In the genomic region with DNA sequence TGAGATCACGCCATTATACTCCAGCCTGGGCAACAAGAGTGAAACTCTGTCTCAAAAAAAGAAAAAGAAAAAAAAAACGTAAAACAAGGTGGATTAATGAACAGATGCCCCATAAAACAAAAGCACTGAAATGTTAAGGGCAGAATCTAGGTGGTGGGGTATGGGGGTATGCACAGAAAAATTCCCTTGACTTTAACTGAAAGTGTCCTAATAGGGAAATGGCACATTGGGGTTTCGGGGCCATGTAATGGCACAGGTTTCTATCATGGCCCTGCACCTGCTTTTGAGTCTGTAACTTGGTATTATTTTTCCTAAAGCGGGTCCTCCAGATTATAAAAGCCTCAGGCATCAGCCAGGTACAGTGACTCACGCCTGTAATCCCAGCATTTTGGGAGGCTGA, we compare ENCODE assay signal across 16 cellular contexts. TPM values are rescaled to one million over a fixed set of nuclear protein-coding genes. Genes with fewer than 3 reads are reported as not detected.
DNase-seq lines count a peak whose midpoint lies in the region; ATAC-seq and TF ChIP-seq lines count a peak whose summit lies in the region.
"Had no signal": no experiment of that assay in that cellular context is flagged by ENCODE, and none has a peak within 500 bp of the region (broad histone marks: within the 10 kb centered on the region; RNA-seq: fewer than 3 reads in every experiment).

No MANE protein-coding gene starts in this region.

- CTCF ChIA-PET in activated naive CD4-positive, alpha-beta T cell treated with anti-CD3 and anti-CD28 coated beads for 36 hours (lab: Charles Lee) = no interaction called here
- CTCF ChIA-PET in WTC11 (lab: Charles Lee) (interaction anchor here (8.5 kb wide), 1 partner anchor 27 kb away, joined by 368 read pairs; no protein-coding TSS in a partner anchor), MCF 10A (lab: Yijun Ruan, JAX) (interaction anchor here (1.0 kb wide), 1 partner anchor 28 kb away, joined by 4 read pairs; no protein-coding TSS in a partner anchor)

- peak overlapping the region; percentile 50 for H3K27ac Mint-ChIP-seq in activated naive CD4-positive, alpha-beta T cell treated with anti-CD3 and anti-CD28 coated beads for 36 hours
- peak overlapping the region; percentile 57; the same call in 1 of the 2 replicates for H3K27ac Mint-ChIP-seq in WTC11
- H3K27ac Mint-ChIP-seq in endodermal cell = peak overlapping the region; percentile 38
- peak overlapping the region; percentile 89 for H3K27ac Mint-ChIP-seq in stimulated activated naive B cell treated with anti-CD40 and anti-IgM and Interleukin-4, amounts not matched to agents 10 μg/mL and 1 μg/mL and 100 μg/mL, for 72 hours
- H3K27ac Mint-ChIP-seq in natural killer cell = no peak overlapping the region
- no peak overlapping the region for H3K27ac Mint-ChIP-seq in MCF 10A (ENCODE audit: low read depth, unreplicated experiment)

- TF ChIP-seq CTCF in WTC11 (IDR thresholded peaks at IDR 0.05) (no peak), endodermal cell (conservative IDR thresholded peaks at IDR 0.05) (no peak), natural killer cell (IDR thresholded peaks at IDR 0.05) (no peak), upper lobe of left lung (IDR thresholded peaks at IDR 0.05) (no peak), MCF 10A (IDR thresholded peaks at IDR 0.05; ENCODE audit: unreplicated experiment) (no peak)

- BruUV-seq in MCF 10A (replicated peaks; lab: Mats Ljungman, UMichigan) = no TSS peak

- H3K4me1 Mint-ChIP-seq in activated naive CD4-positive, alpha-beta T cell treated with anti-CD3 and anti-CD28 coated beads for 36 hours (ENCODE audit: low read depth) = no peaks in the 10 kb centered on the region
- H3K4me1 Mint-ChIP-seq in WTC11 = peaks cover 11% of the 10 kb centered on the region
- no peaks in the 10 kb centered on the region for H3K4me1 Mint-ChIP-seq in endodermal cell
- H3K4me1 Mint-ChIP-seq in stimulated activated naive B cell treated with anti-CD40 and anti-IgM and Interleukin-4, amounts not matched to agents 10 μg/mL and 1 μg/mL and 100 μg/mL, for 72 hours = peaks cover 11 to 15% of the 10 kb centered on the region in 2 donors
- peaks cover 0 to 5% of the 10 kb centered on the region in 2 donors for H3K4me1 Mint-ChIP-seq in natural killer cell
- no peaks in the 10 kb centered on the region for H3K4me1 Mint-ChIP-seq in MCF 10A (ENCODE audit: insufficient read depth, unreplicated experiment)

- H3K4me3 ChIP-seq in endodermal cell (ENCODE audit: low read length) = no peak overlapping the region
- H3K4me3 ChIP-seq in upper lobe of left lung = no peak overlapping the region
- H3K4me3 ChIP-seq: BLaER1 treated with 17β-estradiol and CSF1 and Interleukin-3, amounts not matched to agents 10 nM and 100 nM; GM23248 had no signal

- no peak for DNase-seq in activated naive CD4-positive, alpha-beta T cell treated with anti-CD3 and anti-CD28 coated beads for 36 hours
- no peak for DNase-seq in activated naive CD4-positive, alpha-beta T cell treated with anti-CD3 and anti-CD28 coated beads, Interleukin-2, amount 50 U/mL, for 16 hours
- DNase-seq in WTC11 (ENCODE audit: low spot score) (no peak), endodermal cell (no peak), natural killer cell (no peak), upper lobe of left lung (no peak), MCF 10A (ENCODE audit: unreplicated experiment) (no peak)
- no peak for DNase-seq in stimulated activated naive B cell treated with anti-CD40 and anti-IgM and Interleukin-4, amounts not matched to agents 10 μg/mL and 1 μg/mL and 100 μg/mL, for 72 hours
- DNase-seq: 8988T; AML-193; CD4-positive, CD25-positive, alpha-beta regulatory T cell; DND-41; GDM1; GM23248 had no signal

- H3K27ac ChIP-seq in endodermal cell (ENCODE audit: low read depth, low read length) (no peak overlapping the region), upper lobe of left lung (no peak overlapping the region)
- H3K27ac ChIP-seq: BLaER1 treated with 17β-estradiol and CSF1 and Interleukin-3, amounts not matched to agents 10 nM and 100 nM; GM23248 had no signal

- intact Hi-C loops in activated naive CD4-positive, alpha-beta T cell treated with anti-CD3 and anti-CD28 coated beads for 36 hours (cut with micrococcal nuclease) = no loop called here
- intact Hi-C loops in natural killer cell (cut with micrococcal nuclease) = no loop called here
- intact Hi-C loops in MCF 10A (cut with micrococcal nuclease) = no loop called here

- H3K9me3 Mint-ChIP-seq in activated naive CD4-positive, alpha-beta T cell treated with anti-CD3 and anti-CD28 coated beads for 36 hours = no peaks in the 10 kb centered on the region
- H3K9me3 Mint-ChIP-seq in WTC11 (peaks cover 4% of the 10 kb centered on the region), endodermal cell (peaks cover 2% of the 10 kb centered on the region), natural killer cell (peaks cover 2 to 3% of the 10 kb centered on the region in 2 donors), MCF 10A (ENCODE audit: unreplicated experiment) (no peaks in the 10 kb centered on the region)
- peaks cover 3 to 4% of the 10 kb centered on the region in 2 donors for H3K9me3 Mint-ChIP-seq in stimulated activated naive B cell treated with anti-CD40 and anti-IgM and Interleukin-4, amounts not matched to agents 10 μg/mL and 1 μg/mL and 100 μg/mL, for 72 hours
- H3K9me3 Mint-ChIP-seq: CD4-positive, CD25-positive, alpha-beta regulatory T cell had no signal

- peaks cover 24% of the 10 kb centered on the region for H3K36me3 ChIP-seq in endodermal cell (ENCODE audit: control insufficient read depth, insufficient read depth, low read length)
- peaks cover 7 to 40% (median 20%) of the 10 kb centered on the region in 4 donors for H3K36me3 ChIP-seq in upper lobe of left lung

- POLR2A ChIA-PET in WTC11 (lab: Charles Lee) (interaction anchor here (1.0 kb wide), 1 partner anchor 9 kb away, joined by 4 read pairs; no protein-coding TSS in a partner anchor), MCF 10A (lab: Yijun Ruan, JAX) (no interaction called here)

- no peaks in the 10 kb centered on the region for H3K9me3 ChIP-seq in endodermal cell (ENCODE audit: control insufficient read depth, low read length)
- H3K9me3 ChIP-seq in upper lobe of left lung = no peaks in the 10 kb centered on the region
- H3K9me3 ChIP-seq: BLaER1 treated with 17β-estradiol and CSF1 and Interleukin-3, amounts not matched to agents 10 nM and 100 nM had no signal

- TF ChIP-seq POLR2A in upper lobe of left lung (IDR thresholded peaks at IDR 0.05) = no peak

- no peaks in the 10 kb centered on the region for H3K27me3 Mint-ChIP-seq in activated naive CD4-positive, alpha-beta T cell treated with anti-CD3 and anti-CD28 coated beads for 36 hours (ENCODE audit: low read depth)
- H3K27me3 Mint-ChIP-seq in WTC11 (ENCODE audit: low read depth) (no peaks in the 10 kb centered on the region), endodermal cell (ENCODE audit: insufficient read depth) (no peaks in the 10 kb centered on the region), natural killer cell (ENCODE audit: low read depth in 2 of 2) (no peaks in the 10 kb centered on the region), MCF 10A (ENCODE audit: insufficient read depth, unreplicated experiment) (no peaks in the 10 kb centered on the region)
- H3K27me3 Mint-ChIP-seq in stimulated activated naive B cell treated with anti-CD40 and anti-IgM and Interleukin-4, amounts not matched to agents 10 μg/mL and 1 μg/mL and 100 μg/mL, for 72 hours = no peaks in the 10 kb centered on the region
- H3K27me3 Mint-ChIP-seq: CD4-positive, CD25-positive, alpha-beta regulatory T cell had no signal

- no peak overlapping the region for H3K4me3 Mint-ChIP-seq in activated naive CD4-positive, alpha-beta T cell treated with anti-CD3 and anti-CD28 coated beads for 36 hours
- H3K4me3 Mint-ChIP-seq in WTC11 = no peak overlapping the region
- H3K4me3 Mint-ChIP-seq in endodermal cell = no peak overlapping the region
- H3K4me3 Mint-ChIP-seq in stimulated activated naive B cell treated with anti-CD40 and anti-IgM and Interleukin-4, amounts not matched to agents 10 μg/mL and 1 μg/mL and 100 μg/mL, for 72 hours = peak overlapping the region in 1 of 2 donors; percentile 21
- H3K4me3 Mint-ChIP-seq in natural killer cell = no peak overlapping the region
- no peak overlapping the region for H3K4me3 Mint-ChIP-seq in MCF 10A (ENCODE audit: unreplicated experiment)
- H3K4me3 Mint-ChIP-seq: CD4-positive, CD25-positive, alpha-beta regulatory T cell had no signal

- H3K4me1 ChIP-seq in endodermal cell (ENCODE audit: control insufficient read depth, insufficient read depth, low read length) (no peaks in the 10 kb centered on the region), upper lobe of left lung (no peaks in the 10 kb centered on the region)

- H3K9ac ChIP-seq in endodermal cell (ENCODE audit: extremely low read depth, low read length, poor library complexity, severe bottlenecking) = no peak overlapping the region
- H3K9ac ChIP-seq: BLaER1 treated with 17β-estradiol and CSF1 and Interleukin-3, amounts not matched to agents 10 nM and 100 nM; GM23248 had no signal

- peaks cover 18% of the 10 kb centered on the region for H3K36me3 Mint-ChIP-seq in activated naive CD4-positive, alpha-beta T cell treated with anti-CD3 and anti-CD28 coated beads for 36 hours (ENCODE audit: low read depth)
- H3K36me3 Mint-ChIP-seq in WTC11 (peaks cover 28% of the 10 kb centered on the region), endodermal cell (ENCODE audit: low read depth) (peaks cover 34% of the 10 kb centered on the region), natural killer cell (peaks cover 11% of the 10 kb centered on the region), MCF 10A (ENCODE audit: insufficient read depth, unreplicated experiment) (peaks cover 16% of the 10 kb centered on the region)
- H3K36me3 Mint-ChIP-seq in stimulated activated naive B cell treated with anti-CD40 and anti-IgM and Interleukin-4, amounts not matched to agents 10 μg/mL and 1 μg/mL and 100 μg/mL, for 72 hours = peaks cover 35 to 43% of the 10 kb centered on the region in 2 donors

- no peak for TF ChIP-seq EP300 in upper lobe of left lung (IDR thresholded peaks at IDR 0.05)

- H3K27me3 ChIP-seq in endodermal cell (ENCODE audit: control insufficient read depth, insufficient read depth, low read length, poor library complexity, severe bottlenecking) (no peaks in the 10 kb centered on the region), upper lobe of left lung (no peaks in the 10 kb centered on the region)
- H3K27me3 ChIP-seq: BLaER1 treated with 17β-estradiol and CSF1 and Interleukin-3, amounts not matched to agents 10 nM and 100 nM had no signal

- ATAC-seq in WTC11 (no peak), natural killer cell (no peak), upper lobe of left lung (ENCODE audit: low FRiP score in 2 of 2) (no peak)
- peak; percentile 76 to 78 for ATAC-seq in stimulated activated naive B cell treated with anti-CD40 and anti-IgM and Interleukin-4, amounts not matched to agents 10 μg/mL and 1 μg/mL and 100 μg/mL, for 72 hours (replicated peaks)
- ATAC-seq: HepG2 had no signal

- WGBS in endodermal cell (ENCODE audit: insufficient coverage in 1 of 2, insufficient read length in 1 of 2), 2 experiments = 68 to 74% methylated on average over 5 of the region's 5 CpGs
- WGBS in upper lobe of left lung, 2 donors = 80 to 86% methylated on average over 5 of the region's 5 CpGs

RNA-seq across cellular contexts. Expression of a gene that starts 16.2 kb away (rescaled TPM):
- 100 to 1,000 TPM; 274 to 300 TPM for total RNA-seq in activated naive CD4-positive, alpha-beta T cell treated with anti-CD3 and anti-CD28 coated beads for 36 hours
- total RNA-seq in WTC11 (2021) (289 to 315 TPM (median 310 TPM) in 3 replicates), endodermal cell (100 to 1,000 TPM; 190 to 258 TPM), natural killer cell (100 to 1,000 TPM; 416 to 445 (median 428) TPM), upper lobe of left lung (100 to 1,000 TPM; 261 to 432 (median 282) TPM), MCF 10A (2022) (165 and 211 TPM in 2 replicates)
- polyA plus RNA-seq in endodermal cell (2013, experiment 1 of 2) = 259 TPM
- 234 TPM for polyA plus RNA-seq in endodermal cell (2013, experiment 2 of 2)

RNA-seq across cellular contexts. Expression of a gene that starts 16.9 kb away (rescaled TPM):
- total RNA-seq in activated naive CD4-positive, alpha-beta T cell treated with anti-CD3 and anti-CD28 coated beads for 36 hours = 100 to 1,000 TPM; 146 to 149 TPM
- total RNA-seq in WTC11 (2021) = 391 to 430 TPM (median 422 TPM) in 3 replicates
- 100 to 1,000 TPM; 404 to 410 TPM for total RNA-seq in endodermal cell
- 190 TPM for polyA plus RNA-seq in endodermal cell (2013, experiment 1 of 2)
- polyA plus RNA-seq in endodermal cell (2013, experiment 2 of 2) = 182 TPM
- total RNA-seq in natural killer cell = 100 to 1,000 TPM in 1 of 3 donors, 10 to 100 TPM in 2; 90.5 to 104 (median 97.2) TPM
- 100 to 1,000 TPM; 194 to 455 (median 325) TPM for total RNA-seq in upper lobe of left lung
- total RNA-seq in MCF 10A (2022) = 93.5 and 115 TPM in 2 replicates

RNA-seq across cellular contexts. Expression of a gene that starts 42.8 kb away (rescaled TPM):
- total RNA-seq in activated naive CD4-positive, alpha-beta T cell treated with anti-CD3 and anti-CD28 coated beads for 36 hours = not detected
- total RNA-seq in WTC11 (2021) (not detected in 3 replicates), endodermal cell (not detected), natural killer cell (not detected), upper lobe of left lung (not detected), MCF 10A (2022) (not detected in 2 replicates)
- polyA plus RNA-seq in endodermal cell (2013, experiment 1 of 2) = not detected
- not detected for polyA plus RNA-seq in endodermal cell (2013, experiment 2 of 2)
- total RNA-seq: CD4-positive, CD25-positive, alpha-beta regulatory T cell; GM23248; HepG2 had no signal
- polyA plus RNA-seq: CD4-positive, CD25-positive, alpha-beta regulatory T cell; GM23248; HepG2 had no signal

RNA-seq across cellular contexts. Expression of a gene that starts 48.3 kb away (rescaled TPM):
- under 1 TPM; 0.27 to 0.41 TPM for total RNA-seq in activated naive CD4-positive, alpha-beta T cell treated with anti-CD3 and anti-CD28 coated beads for 36 hours
- total RNA-seq in WTC11 (2021) (11.8 to 15.5 TPM (median 15.4 TPM) in 3 replicates), endodermal cell (1 to 10 TPM; 5.5 to 8.4 TPM), natural killer cell (under 1 TPM; 0.09 to 0.40 (median 0.12) TPM), upper lobe of left lung (100 to 1,000 TPM in 4 of 6 donors, 10 to 100 TPM in 2; 80.7 to 426 (median 181) TPM), MCF 10A (2022) (88.8 and 104 TPM in 2 replicates)
- 4.3 TPM for polyA plus RNA-seq in endodermal cell (2013, experiment 1 of 2)
- 3.7 TPM for polyA plus RNA-seq in endodermal cell (2013, experiment 2 of 2)

Comparison
In these comparisons a context has a peak if more than half of its experiments do, and no peak if none do; other contexts are left out.
1. H3K27ac Mint-ChIP-seq: peak in activated naive CD4-positive, alpha-beta T cell treated with anti-CD3 and anti-CD28 coated beads for 36 hours (single experiment), WTC11 (single experiment), endodermal cell (single experiment) and stimulated activated naive B cell treated with anti-CD40 and anti-IgM and Interleukin-4, amounts not matched to agents 10 μg/mL and 1 μg/mL and 100 μg/mL, for 72 hours (single experiment); none in natural killer cell (0 of 2) and MCF 10A (single experiment).
2. ATAC-seq: peak in stimulated activated naive B cell treated with anti-CD40 and anti-IgM and Interleukin-4, amounts not matched to agents 10 μg/mL and 1 μg/mL and 100 μg/mL, for 72 hours (2 of 2); none in WTC11 (single experiment), natural killer cell (0 of 3) and upper lobe of left lung (0 of 2).